In genomic region chr1:176696109-176696508, GRCh38 we compare ENCODE assay signal across 12 cellular contexts.
DNase-seq lines count a peak whose midpoint lies in the region; ATAC-seq, FAIRE-seq and TF ChIP-seq lines count a peak whose summit lies in the region.
"Had no signal": no experiment of that assay in that cellular context is flagged by ENCODE, and none has a peak within 500 bp of the region (broad histone marks: within the 10 kb centered on the region; RNA-seq: fewer than 3 reads in every experiment).

No MANE protein-coding gene starts in this region.

- H3K4me3 ChIP-seq in astrocyte (ENCODE audit: insufficient read depth, low read depth, low read length) (no peak overlapping the region), mesenchymal stem cell (ENCODE audit: insufficient read depth in 1 of 2, low read depth in 1 of 2, low read length in 2 of 2) (no peak overlapping the region)

- no peak overlapping the region for H4K8ac ChIP-seq in mesenchymal stem cell (ENCODE audit: low read length)

- no peak overlapping the region for H3K27ac ChIP-seq in astrocyte (ENCODE audit: low read depth, low read length)
- no peak overlapping the region for H3K27ac ChIP-seq in mesenchymal stem cell (ENCODE audit: low read length, poor library complexity, severe bottlenecking)

- H2BK120ac ChIP-seq in mesenchymal stem cell (ENCODE audit: low read depth, low read length), result no peak overlapping the region

- H3K36me3 ChIP-seq in astrocyte (ENCODE audit: insufficient read depth, low read length), result no peaks in the 10 kb centered on the region
- H3K36me3 ChIP-seq in mesenchymal stem cell (ENCODE audit: control insufficient read depth in 1 of 2, insufficient read depth in 2 of 2, low read depth in 1 of 2, low read length in 2 of 2), result no peaks in the 10 kb centered on the region

- ATAC-seq in GM21360 (IDR thresholded peaks at IDR 0.05; ENCODE audit: unreplicated experiment) (no peak), T-cell (replicated peaks in 1 of 4) (no peak)

- H2BK12ac ChIP-seq in mesenchymal stem cell (ENCODE audit: low read length in 2 of 2), result no peak overlapping the region

- H3K36me3 Mint-ChIP-seq in astrocyte (ENCODE audit: low read depth, unreplicated experiment), result peaks cover 2% of the 10 kb centered on the region
- no peaks in the 10 kb centered on the region for H3K36me3 Mint-ChIP-seq in T-cell

- H3K4me1 ChIP-seq in astrocyte (ENCODE audit: insufficient read depth, low read length) (no peaks in the 10 kb centered on the region), mesenchymal stem cell (ENCODE audit: control insufficient read depth, insufficient read depth, low read depth, low read length) (peaks cover 3% of the 10 kb centered on the region)

- no peaks in the 10 kb centered on the region for H3K9me3 Mint-ChIP-seq in astrocyte (ENCODE audit: unreplicated experiment)
- no peaks in the 10 kb centered on the region for H3K9me3 Mint-ChIP-seq in T-cell

- POLR2A ChIA-PET in GM10248 (lab: Yijun Ruan, JAX), result no interaction called here
- POLR2A ChIA-PET in T-cell (lab: Charles Lee), result interaction anchor here in 1 of 2 donors (0.6 kb wide), 1 partner anchor 772 kb away, joined by 4 read pairs; no protein-coding TSS in a partner anchor

- WGBS in mesenchymal stem cell, result 43% methylated on average over 3 of the region's 5 CpGs

- no peak overlapping the region for H3K18ac ChIP-seq in mesenchymal stem cell (ENCODE audit: low read depth in 1 of 2, low read length in 2 of 2)

- no peak overlapping the region for H2AK5ac ChIP-seq in mesenchymal stem cell (ENCODE audit: low read length, severe bottlenecking)

- FAIRE-seq in astrocyte (lab: Jason Lieb, UNC), result no peak

- TF ChIP-seq CTCF in astrocyte (IDR thresholded peaks at IDR 0.05; ENCODE audit: insufficient read depth, low read depth, low read length) (no peak), GM10248 (IDR thresholded peaks at IDR 0.05; ENCODE audit: control extremely low read depth, extremely low read depth, low read depth, missing control alignments) (no peak)

- H3K9ac ChIP-seq in astrocyte (ENCODE audit: low read length), result no peak overlapping the region
- no peak overlapping the region for H3K9ac ChIP-seq in mesenchymal stem cell (ENCODE audit: low read length)

- H4K20me1 ChIP-seq in astrocyte (ENCODE audit: insufficient read depth, low read length), result no peaks in the 10 kb centered on the region

- peaks cover 7% of the 10 kb centered on the region for H3K4me1 Mint-ChIP-seq in astrocyte (ENCODE audit: low read depth, unreplicated experiment)
- no peaks in the 10 kb centered on the region for H3K4me1 Mint-ChIP-seq in T-cell

- H2BK15ac ChIP-seq in mesenchymal stem cell (ENCODE audit: low read depth, poor library complexity, severe bottlenecking), result no peak overlapping the region

- H3K27ac Mint-ChIP-seq in astrocyte (ENCODE audit: unreplicated experiment), result no peak overlapping the region
- no peak overlapping the region for H3K27ac Mint-ChIP-seq in T-cell

- H3K27me3 ChIP-seq in astrocyte (ENCODE audit: insufficient read depth, low read length), result no peaks in the 10 kb centered on the region
- H3K27me3 ChIP-seq in mesenchymal stem cell (ENCODE audit: control insufficient read depth in 1 of 2, insufficient read depth in 1 of 2, low read length in 2 of 2), result no peaks in the 10 kb centered on the region

- H3K9me3 ChIP-seq in astrocyte (ENCODE audit: insufficient read depth, low read depth, low read length) (no peaks in the 10 kb centered on the region), mesenchymal stem cell (ENCODE audit: control insufficient read depth, low read length) (no peaks in the 10 kb centered on the region)

- H3K23ac ChIP-seq in mesenchymal stem cell (ENCODE audit: low read length in 2 of 2), result no peak overlapping the region

- no peak overlapping the region for H3K4ac ChIP-seq in mesenchymal stem cell (ENCODE audit: low read depth in 1 of 2, low read length in 2 of 2)

- H3K4me3 Mint-ChIP-seq in astrocyte (ENCODE audit: unreplicated experiment) (no peak overlapping the region), T-cell (no peak overlapping the region)

- H3K27me3 Mint-ChIP-seq in astrocyte (ENCODE audit: low read depth, unreplicated experiment), result peaks cover 9% of the 10 kb centered on the region
- peaks cover 5 to 11% of the 10 kb centered on the region in 2 donors for H3K27me3 Mint-ChIP-seq in T-cell

- CTCF ChIA-PET in GM10248 (lab: Yijun Ruan, JAX), result interaction anchor here (1.1 to 2.8 kb wide), 3 partner anchors 10 to 136 kb away, joined by 3 to 14 read pairs (median 4); no protein-coding TSS in a partner anchor
- CTCF ChIA-PET in T-cell (lab: Charles Lee), result no interaction called here

- no peak overlapping the region for H2AFZ ChIP-seq in astrocyte (ENCODE audit: low read depth, low read length)
- H2AFZ ChIP-seq in mesenchymal stem cell (ENCODE audit: low read depth, low read length), result no peak overlapping the region

- H3K79me2 ChIP-seq in astrocyte (ENCODE audit: insufficient read depth, low read length), result no peaks in the 10 kb centered on the region

- DNase-seq in DMS53 treated with DMSO at 0.1 percent for 48 hours (lab: John Stamatoyannopoulos, UW; ENCODE audit: unreplicated experiment), result peak; percentile 92
- DNase-seq in NCI-H2029 treated with DMSO at 0.1 percent for 48 hours (lab: John Stamatoyannopoulos, UW), result peak; percentile 52
- peak; percentile 42 for DNase-seq in astrocyte (ENCODE audit: low read depth)
- peak; percentile 47 for DNase-seq in mesenchymal stem cell
- no peak for DNase-seq in stimulated activated CD4-positive, alpha-beta T cell treated with anti-CD3 and anti-CD28 coated beads, Interleukin-2, amount 100 ng/mL, for 24 hours
- DNase-seq in GM10248 (ENCODE audit: extremely low spot score), result no peak
- DNase-seq in T-cell, result no peak
- DNase-seq: cerebellar nuclear complex; COR-L47; Kasumi-1; stimulated activated CD8-positive, alpha-beta memory T cell treated with anti-CD3 and anti-CD28 coated beads, Interleukin-4, amount 100 ng/mL, for 48 hours had no signal

- H4K91ac ChIP-seq in mesenchymal stem cell (ENCODE audit: low read length), result no peak overlapping the region

- H3K14ac ChIP-seq in mesenchymal stem cell (ENCODE audit: low read length in 2 of 2), result no peak overlapping the region

- H3K79me1 ChIP-seq in mesenchymal stem cell (replicated peaks; ENCODE audit: low read length, poor library complexity, severe bottlenecking), result no peaks in the 10 kb centered on the region

- no peak overlapping the region for H2BK5ac ChIP-seq in mesenchymal stem cell (ENCODE audit: low read depth, low read length, poor library complexity, severe bottlenecking)

- H3K4me2 ChIP-seq in astrocyte (ENCODE audit: low read length) (no peak overlapping the region), mesenchymal stem cell (ENCODE audit: low read length, poor library complexity, severe bottlenecking) (no peak overlapping the region)

Comparison
In these comparisons a context has a peak if more than half of its experiments do, and no peak if none do; other contexts are left out.
1. DNase-seq: peak in DMS53 treated with DMSO at 0.1 percent for 48 hours (single experiment), NCI-H2029 treated with DMSO at 0.1 percent for 48 hours (single experiment), astrocyte (single experiment) and mesenchymal stem cell (single experiment); none in stimulated activated CD4-positive, alpha-beta T cell treated with anti-CD3 and anti-CD28 coated beads, Interleukin-2, amount 100 ng/mL, for 24 hours (0 of 2), GM10248 (single experiment) and T-cell (0 of 34).